25 cellular contexts compared by ENCODE assay signal in genomic region chr5:42225009-42225408, GRCh38.
DNase-seq lines count a peak whose midpoint lies in the region; ATAC-seq and TF ChIP-seq lines count a peak whose summit lies in the region.
"Had no signal": no experiment of that assay in that cellular context is flagged by ENCODE, and none has a peak within 500 bp of the region (broad histone marks: within the 10 kb centered on the region; RNA-seq: fewer than 3 reads in every experiment).

No MANE protein-coding gene starts in this region.

- H3K27ac ChIP-seq in HUES48 (ENCODE audit: low read depth, low read length), result peak overlapping the region; percentile 65
- H3K27ac ChIP-seq: BLaER1 had no signal

- DNase-seq in WTC11 (ENCODE audit: low spot score) (no peak), memory B cell (ENCODE audit: low spot score in 2 of 2) (no peak), NCI-H510A treated with DMSO at 0.1 percent for 48 hours (lab: John Stamatoyannopoulos, UW) (no peak), NCI-H82 (lab: John Stamatoyannopoulos, UW) (no peak)
- DNase-seq: 8988T; ACHN; BE2C; C1 segment of cervical spinal cord; CD4-positive, alpha-beta memory T cell; CD4-positive, CD25-positive, alpha-beta regulatory T cell; CD8-positive, alpha-beta memory T cell; COR-L47; DMS 273 treated with DMSO at 0.1 percent for 48 hours; DMS153; DMS53; DMS79; DND-41; EL; GDM1 had no signal

- H3K4me1 Mint-ChIP-seq in WTC11 (peaks cover 34% of the 10 kb centered on the region), memory B cell (no peaks in the 10 kb centered on the region)
- H3K4me1 Mint-ChIP-seq: CD14-positive monocyte; CD4-positive, alpha-beta memory T cell; CD4-positive, CD25-positive, alpha-beta regulatory T cell; CD8-positive, alpha-beta memory T cell had no signal

- TF ChIP-seq CTCF in WTC11 (IDR thresholded peaks at IDR 0.05), result no peak

- H3K9me3 ChIP-seq in HUES48 (ENCODE audit: control insufficient read depth, insufficient read depth, low read length), result no peaks in the 10 kb centered on the region
- H3K9me3 ChIP-seq: BE2C, BLaER1 had no signal

- POLR2A ChIA-PET in WTC11 (lab: Charles Lee), result no interaction called here

- H3K36me3 Mint-ChIP-seq in WTC11 (no peaks in the 10 kb centered on the region), memory B cell (no peaks in the 10 kb centered on the region)
- H3K36me3 Mint-ChIP-seq: CD14-positive monocyte; CD4-positive, alpha-beta memory T cell; CD4-positive, CD25-positive, alpha-beta regulatory T cell; CD8-positive, alpha-beta memory T cell had no signal

- peaks cover 27% of the 10 kb centered on the region for H3K4me1 ChIP-seq in HUES48 (ENCODE audit: control insufficient read depth, insufficient read depth, low read length)
- H3K4me1 ChIP-seq: BE2C, BLaER1 had no signal

- H3K4me3 ChIP-seq in HUES48 (ENCODE audit: low read depth, low read length), result no peak overlapping the region
- H3K4me3 ChIP-seq: BLaER1, GM12878 had no signal

- peaks cover 5% of the 10 kb centered on the region for H3K9me3 Mint-ChIP-seq in WTC11
- H3K9me3 Mint-ChIP-seq in memory B cell, result no peaks in the 10 kb centered on the region

- H3K36me3 ChIP-seq in HUES48 (ENCODE audit: control insufficient read depth, insufficient read depth, low read length), result no peaks in the 10 kb centered on the region
- H3K36me3 ChIP-seq: BE2C, BLaER1 had no signal

- peak; percentile 66 for ATAC-seq in WTC11
- ATAC-seq in memory B cell (ENCODE audit: low read depth), result no peak
- ATAC-seq in HG03457 (IDR thresholded peaks at IDR 0.05; ENCODE audit: unreplicated experiment), result no peak
- no peak for ATAC-seq in HG03025 (IDR thresholded peaks at IDR 0.05; ENCODE audit: low FRiP score, unreplicated experiment)
- ATAC-seq: GM12878 had no signal

- H3K27ac Mint-ChIP-seq in WTC11 (peak overlapping the region; percentile 61; the same call in 1 of the 2 replicates), memory B cell (peak overlapping the region; percentile 56)
- H3K27ac Mint-ChIP-seq: CD14-positive monocyte; CD4-positive, alpha-beta memory T cell; CD4-positive, CD25-positive, alpha-beta regulatory T cell; CD8-positive, alpha-beta memory T cell had no signal

- CTCF ChIA-PET in WTC11 (lab: Charles Lee), result interaction anchor here (1.3 kb wide), 1 partner anchor 290 kb away, joined by 3 read pairs; no protein-coding TSS in a partner anchor

- H3K27me3 Mint-ChIP-seq in WTC11 (ENCODE audit: low read depth) (peaks cover 8% of the 10 kb centered on the region), memory B cell (no peaks in the 10 kb centered on the region)
- H3K27me3 Mint-ChIP-seq: CD4-positive, alpha-beta memory T cell; CD4-positive, CD25-positive, alpha-beta regulatory T cell had no signal

- H3K4me3 Mint-ChIP-seq in WTC11, result no peak overlapping the region
- H3K4me3 Mint-ChIP-seq in memory B cell, result no peak overlapping the region
- H3K4me3 Mint-ChIP-seq: CD14-positive monocyte; CD4-positive, alpha-beta memory T cell; CD4-positive, CD25-positive, alpha-beta regulatory T cell; CD8-positive, alpha-beta memory T cell had no signal

- no peak overlapping the region for H3K9ac ChIP-seq in HUES48 (ENCODE audit: low read depth, low read length)
- H3K9ac ChIP-seq: BLaER1 had no signal

- no peaks in the 10 kb centered on the region for H3K27me3 ChIP-seq in HUES48 (ENCODE audit: control insufficient read depth, insufficient read depth, low read length)
- H3K27me3 ChIP-seq: BE2C, BLaER1 had no signal

TF ChIP-seq in WTC11, 78 proteins besides CTCF, POLR2A, EP300 and RAD21 (continues in another document):
- TF ChIP-seq CREM (CRISPR knock-in tag; IDR thresholded peaks at IDR 0.05) (no peak), SP1 (CRISPR knock-in tag; conservative IDR thresholded peaks at IDR 0.05) (no peak), KAT7 (CRISPR knock-in tag; IDR thresholded peaks at IDR 0.05; ENCODE audit: borderline replicate concordance) (no peak), MXD4 (CRISPR knock-in tag; IDR thresholded peaks at IDR 0.05; ENCODE audit: borderline replicate concordance) (no peak), E2F4 (CRISPR knock-in tag; IDR thresholded peaks at IDR 0.05; ENCODE audit: borderline replicate concordance, low read depth) (no peak), ZNF219 (CRISPR knock-in tag; IDR thresholded peaks at IDR 0.05; ENCODE audit: borderline replicate concordance) (no peak), ZNF263 (CRISPR knock-in tag; IDR thresholded peaks at IDR 0.05; ENCODE audit: low read depth) (no peak), RORB (CRISPR knock-in tag; IDR thresholded peaks at IDR 0.05) (no peak)
- TF ChIP-seq, protein P1, sequence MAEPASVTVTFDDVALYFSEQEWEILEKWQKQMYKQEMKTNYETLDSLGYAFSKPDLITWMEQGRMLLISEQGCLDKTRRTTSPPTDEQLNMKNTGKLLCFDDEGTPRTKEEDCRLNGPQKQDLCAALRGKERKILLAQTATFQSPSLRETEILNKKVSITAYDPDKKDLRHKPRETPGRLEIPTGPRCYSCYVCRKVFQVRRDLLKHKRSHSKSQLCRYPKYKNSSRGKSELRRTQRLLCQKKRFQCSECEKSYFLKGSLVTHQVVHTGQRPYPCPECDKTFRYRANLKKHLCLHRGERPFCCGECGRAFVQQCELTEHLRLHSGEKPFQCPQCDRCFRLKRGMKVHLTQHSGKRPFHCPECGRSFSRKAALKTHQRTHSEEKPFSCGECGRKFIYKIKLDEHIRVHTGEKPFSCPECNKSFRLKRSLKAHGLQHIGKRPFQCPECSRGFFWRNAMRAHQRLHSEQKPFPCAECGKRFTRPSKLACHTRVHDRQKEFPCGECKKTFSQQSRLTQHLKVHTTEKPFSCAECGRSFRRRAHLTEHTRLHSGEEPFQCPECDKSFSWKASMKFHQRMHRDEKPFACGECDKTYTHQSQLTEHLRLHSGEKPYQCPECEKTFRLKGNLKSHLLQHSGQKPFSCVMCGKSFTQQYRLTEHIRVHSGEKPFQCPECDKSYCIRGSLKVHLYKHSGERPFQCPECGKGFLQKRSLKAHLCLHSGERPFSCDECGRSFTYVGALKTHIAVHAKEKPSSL (CRISPR knock-in tag; conservative IDR thresholded peaks at IDR 0.05), result no peak
- TF ChIP-seq, protein P2, sequence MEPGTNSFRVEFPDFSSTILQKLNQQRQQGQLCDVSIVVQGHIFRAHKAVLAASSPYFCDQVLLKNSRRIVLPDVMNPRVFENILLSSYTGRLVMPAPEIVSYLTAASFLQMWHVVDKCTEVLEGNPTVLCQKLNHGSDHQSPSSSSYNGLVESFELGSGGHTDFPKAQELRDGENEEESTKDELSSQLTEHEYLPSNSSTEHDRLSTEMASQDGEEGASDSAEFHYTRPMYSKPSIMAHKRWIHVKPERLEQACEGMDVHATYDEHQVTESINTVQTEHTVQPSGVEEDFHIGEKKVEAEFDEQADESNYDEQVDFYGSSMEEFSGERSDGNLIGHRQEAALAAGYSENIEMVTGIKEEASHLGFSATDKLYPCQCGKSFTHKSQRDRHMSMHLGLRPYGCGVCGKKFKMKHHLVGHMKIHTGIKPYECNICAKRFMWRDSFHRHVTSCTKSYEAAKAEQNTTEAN (CRISPR knock-in tag; IDR thresholded peaks at IDR 0.05), result no peak
- TF ChIP-seq, protein P3, sequence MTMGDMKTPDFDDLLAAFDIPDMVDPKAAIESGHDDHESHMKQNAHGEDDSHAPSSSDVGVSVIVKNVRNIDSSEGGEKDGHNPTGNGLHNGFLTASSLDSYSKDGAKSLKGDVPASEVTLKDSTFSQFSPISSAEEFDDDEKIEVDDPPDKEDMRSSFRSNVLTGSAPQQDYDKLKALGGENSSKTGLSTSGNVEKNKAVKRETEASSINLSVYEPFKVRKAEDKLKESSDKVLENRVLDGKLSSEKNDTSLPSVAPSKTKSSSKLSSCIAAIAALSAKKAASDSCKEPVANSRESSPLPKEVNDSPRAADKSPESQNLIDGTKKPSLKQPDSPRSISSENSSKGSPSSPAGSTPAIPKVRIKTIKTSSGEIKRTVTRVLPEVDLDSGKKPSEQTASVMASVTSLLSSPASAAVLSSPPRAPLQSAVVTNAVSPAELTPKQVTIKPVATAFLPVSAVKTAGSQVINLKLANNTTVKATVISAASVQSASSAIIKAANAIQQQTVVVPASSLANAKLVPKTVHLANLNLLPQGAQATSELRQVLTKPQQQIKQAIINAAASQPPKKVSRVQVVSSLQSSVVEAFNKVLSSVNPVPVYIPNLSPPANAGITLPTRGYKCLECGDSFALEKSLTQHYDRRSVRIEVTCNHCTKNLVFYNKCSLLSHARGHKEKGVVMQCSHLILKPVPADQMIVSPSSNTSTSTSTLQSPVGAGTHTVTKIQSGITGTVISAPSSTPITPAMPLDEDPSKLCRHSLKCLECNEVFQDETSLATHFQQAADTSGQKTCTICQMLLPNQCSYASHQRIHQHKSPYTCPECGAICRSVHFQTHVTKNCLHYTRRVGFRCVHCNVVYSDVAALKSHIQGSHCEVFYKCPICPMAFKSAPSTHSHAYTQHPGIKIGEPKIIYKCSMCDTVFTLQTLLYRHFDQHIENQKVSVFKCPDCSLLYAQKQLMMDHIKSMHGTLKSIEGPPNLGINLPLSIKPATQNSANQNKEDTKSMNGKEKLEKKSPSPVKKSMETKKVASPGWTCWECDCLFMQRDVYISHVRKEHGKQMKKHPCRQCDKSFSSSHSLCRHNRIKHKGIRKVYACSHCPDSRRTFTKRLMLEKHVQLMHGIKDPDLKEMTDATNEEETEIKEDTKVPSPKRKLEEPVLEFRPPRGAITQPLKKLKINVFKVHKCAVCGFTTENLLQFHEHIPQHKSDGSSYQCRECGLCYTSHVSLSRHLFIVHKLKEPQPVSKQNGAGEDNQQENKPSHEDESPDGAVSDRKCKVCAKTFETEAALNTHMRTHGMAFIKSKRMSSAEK (CRISPR knock-in tag; IDR thresholded peaks at IDR 0.05; ENCODE audit: borderline replicate concordance), result no peak
